ENCODE assay signal across 2 cellular contexts in genomic region chr14:91245029-91245428, GRCh38.
TF ChIP-seq lines count a peak whose summit lies in the region.

No MANE protein-coding gene starts in this region.

TF ChIP-seq in H1, 55 proteins besides CTCF, POLR2A, EP300 and RAD21 (continued from another document):
- TF ChIP-seq SAP30 (IDR thresholded peaks at IDR 0.05; ENCODE audit: insufficient read depth, insufficient replicate concordance, low read length) (no peak), E2F6 (IDR thresholded peaks at IDR 0.05) (no peak), KDM1A (IDR thresholded peaks at IDR 0.05; ENCODE audit: borderline replicate concordance, low read length) (no peak), JUND (IDR thresholded peaks at IDR 0.05; ENCODE audit: low read length) (no peak), BCL11A (IDR thresholded peaks at IDR 0.05; ENCODE audit: low read depth in 2 of 2, low read length in 2 of 2) (no peak), HDAC2 (IDR thresholded peaks at IDR 0.05; ENCODE audit: borderline replicate concordance in 1 of 2, low read depth in 2 of 2, low read length in 2 of 2) (no peak), HDAC6 (IDR thresholded peaks at IDR 0.05; ENCODE audit: low read depth, low read length) (no peak), EGR1 (IDR thresholded peaks at IDR 0.05; ENCODE audit: borderline replicate concordance, low read depth, low read length) (no peak), CREB1 (IDR thresholded peaks at IDR 0.05) (no peak), JUN (IDR thresholded peaks at IDR 0.05; ENCODE audit: low read depth, low read length) (no peak), RFX5 (IDR thresholded peaks at IDR 0.05; ENCODE audit: borderline replicate concordance, low read depth, low read length) (no peak), SP1 (IDR thresholded peaks at IDR 0.05; ENCODE audit: low read depth, low read length) (no peak), CHD1 (IDR thresholded peaks at IDR 0.05; ENCODE audit: low read depth, low read length) (no peak), CHD2 (IDR thresholded peaks at IDR 0.05; ENCODE audit: low read length) (no peak), PHF8 (conservative IDR thresholded peaks at IDR 0.05; ENCODE audit: low read depth, low read length) (no peak), ZNF274 (IDR thresholded peaks at IDR 0.05; ENCODE audit: borderline replicate concordance, extremely low read depth, low read length) (no peak)

TF ChIP-seq in SK-N-SH, 30 proteins besides CTCF, POLR2A, EP300 and RAD21 (continued from another document):
- TF ChIP-seq USF1 (IDR thresholded peaks at IDR 0.05; ENCODE audit: borderline replicate concordance, low read depth) (no peak), MXI1 (IDR thresholded peaks at IDR 0.05; ENCODE audit: low read depth, low read length) (no peak), ELF1 (IDR thresholded peaks at IDR 0.05) (no peak), NFIC (IDR thresholded peaks at IDR 0.05; ENCODE audit: borderline replicate concordance) (no peak), USF2 (IDR thresholded peaks at IDR 0.05; ENCODE audit: borderline replicate concordance, low read depth, low read length) (no peak), TEAD4 (IDR thresholded peaks at IDR 0.05; ENCODE audit: borderline replicate concordance, insufficient read depth) (no peak), TCF12 (IDR thresholded peaks at IDR 0.05) (no peak), FOSL2 (IDR thresholded peaks at IDR 0.05; ENCODE audit: borderline replicate concordance, low read depth) (no peak), CHD2 (IDR thresholded peaks at IDR 0.05; ENCODE audit: low read length, partially characterized antibody) (no peak)
TF ChIP-seq in SK-N-SH: peak in this region for 0.
